Comparison of ENCODE assay signal across 16 cellular contexts in the genomic region with DNA sequence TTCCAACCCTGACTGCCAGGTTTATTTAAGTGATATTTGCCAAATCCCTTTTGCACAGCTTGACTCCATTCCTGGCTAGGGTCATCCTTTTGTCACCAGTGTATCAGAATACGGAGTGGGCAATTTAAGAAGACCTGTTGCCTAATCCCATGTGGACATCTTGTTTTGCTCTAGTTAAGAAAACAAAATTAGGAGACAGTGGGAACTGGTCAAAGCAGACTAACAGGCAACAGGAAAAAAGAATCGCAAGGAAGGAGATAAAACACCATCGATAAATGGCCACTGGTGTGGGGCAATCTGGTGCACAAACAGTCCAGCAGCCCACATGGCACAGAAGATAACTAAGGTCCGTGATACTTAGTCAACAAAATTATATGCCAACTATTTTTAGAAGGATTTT. TPM values are rescaled to one million over a fixed set of nuclear protein-coding genes. Genes with fewer than 3 reads are reported as not detected.
DNase-seq lines count a peak whose midpoint lies in the region; ATAC-seq and TF ChIP-seq lines count a peak whose summit lies in the region.
"Had no signal": no experiment of that assay in that cellular context is flagged by ENCODE, and none has a peak within 500 bp of the region (broad histone marks: within the 10 kb centered on the region; RNA-seq: fewer than 3 reads in every experiment).

No MANE protein-coding gene starts in this region.

- H4K20me1 ChIP-seq in neural progenitor cell (ENCODE audit: low read depth), result peaks cover 17% of the 10 kb centered on the region

- TF ChIP-seq CTCF in BE2C (IDR thresholded peaks at IDR 0.05; ENCODE audit: low read depth, low read length) (no peak), endodermal cell (conservative IDR thresholded peaks at IDR 0.05) (no peak), neural progenitor cell (IDR thresholded peaks at IDR 0.05) (no peak)

- H3K27ac ChIP-seq in endodermal cell (ENCODE audit: low read depth, low read length) (no peak overlapping the region), neural progenitor cell (no peak overlapping the region)

- H3K9me3 Mint-ChIP-seq in endodermal cell (no peaks in the 10 kb centered on the region), neural progenitor cell (no peaks in the 10 kb centered on the region)
- H3K9me3 Mint-ChIP-seq: CD4-positive, alpha-beta memory T cell; GM23338 had no signal

- H3K4me1 Mint-ChIP-seq in endodermal cell (peaks cover 43% of the 10 kb centered on the region), neural progenitor cell (peaks cover 5% of the 10 kb centered on the region)

- ATAC-seq in HG03097 (IDR thresholded peaks at IDR 0.05; ENCODE audit: low FRiP score, unreplicated experiment) (no peak), GM18873 (IDR thresholded peaks at IDR 0.05; ENCODE audit: low FRiP score, unreplicated experiment) (no peak), HG03175 (IDR thresholded peaks at IDR 0.05; ENCODE audit: unreplicated experiment) (no peak)
- ATAC-seq: GM23338 had no signal

- H3K4me2 ChIP-seq in neural progenitor cell, result no peak overlapping the region
- H3K4me2 ChIP-seq: GM23338 had no signal

- H3K27me3 Mint-ChIP-seq in endodermal cell (ENCODE audit: insufficient read depth) (no peaks in the 10 kb centered on the region), neural progenitor cell (ENCODE audit: insufficient read depth, low read depth) (no peaks in the 10 kb centered on the region)
- H3K27me3 Mint-ChIP-seq: B cell; CD4-positive, alpha-beta memory T cell had no signal

- no peak overlapping the region for H3K4me3 Mint-ChIP-seq in endodermal cell
- H3K4me3 Mint-ChIP-seq in neural progenitor cell, result no peak overlapping the region
- H3K4me3 Mint-ChIP-seq: B cell, GM23338 had no signal

- H3K27me3 ChIP-seq in BE2C (no peaks in the 10 kb centered on the region), endodermal cell (ENCODE audit: control insufficient read depth, insufficient read depth, low read length, poor library complexity, severe bottlenecking) (no peaks in the 10 kb centered on the region), neural progenitor cell (no peaks in the 10 kb centered on the region)
- H3K27me3 ChIP-seq: MG63 had no signal

- H3K27ac Mint-ChIP-seq in endodermal cell (peak overlapping the region; percentile 62), neural progenitor cell (no peak overlapping the region)
- H3K27ac Mint-ChIP-seq: B cell had no signal

- H3F3A ChIP-seq in neural progenitor cell (ENCODE audit: low read depth), result peaks cover 6% of the 10 kb centered on the region

- H2AFZ ChIP-seq in neural progenitor cell (replicated peaks), result no peak overlapping the region
- H2AFZ ChIP-seq: GM23338 had no signal

- H3K4me1 ChIP-seq in BE2C, result peaks cover 13% of the 10 kb centered on the region
- peaks cover 11% of the 10 kb centered on the region for H3K4me1 ChIP-seq in endodermal cell (ENCODE audit: control insufficient read depth, insufficient read depth, low read length)
- H3K4me1 ChIP-seq in neural progenitor cell, result peaks cover 28% of the 10 kb centered on the region

- H3K36me3 Mint-ChIP-seq in endodermal cell (ENCODE audit: low read depth) (peaks cover 14% of the 10 kb centered on the region), neural progenitor cell (no peaks in the 10 kb centered on the region)

- H3K4me3 ChIP-seq in BE2C (ENCODE audit: low read depth, low read length) (0 out of 2 replicates have a peak overlapping the region, but pooled peaks have one; percentile 3), endodermal cell (ENCODE audit: low read length) (no peak overlapping the region), neural progenitor cell (no peak overlapping the region)
- H3K4me3 ChIP-seq: GM23338, MG63 had no signal

- no peaks in the 10 kb centered on the region for H3K9me3 ChIP-seq in BE2C
- H3K9me3 ChIP-seq in endodermal cell (ENCODE audit: control insufficient read depth, low read length), result no peaks in the 10 kb centered on the region
- H3K9me3 ChIP-seq in neural progenitor cell (ENCODE audit: low read depth), result no peaks in the 10 kb centered on the region
- H3K9me3 ChIP-seq: MG63 had no signal

- H3K36me3 ChIP-seq in BE2C (no peaks in the 10 kb centered on the region), endodermal cell (ENCODE audit: control insufficient read depth, insufficient read depth, low read length) (no peaks in the 10 kb centered on the region), neural progenitor cell (no peaks in the 10 kb centered on the region)
- H3K36me3 ChIP-seq: MG63 had no signal

- peaks cover 8% of the 10 kb centered on the region for H3K79me2 ChIP-seq in neural progenitor cell (ENCODE audit: low read depth)

- no peak overlapping the region for H3K9ac ChIP-seq in endodermal cell (ENCODE audit: extremely low read depth, low read length, poor library complexity, severe bottlenecking)
- no peak overlapping the region for H3K9ac ChIP-seq in neural progenitor cell

- WGBS in endodermal cell (ENCODE audit: insufficient coverage in 1 of 2, insufficient read length in 1 of 2), 2 experiments, result 81 to 93% methylated on average over 4 of the region's 4 CpGs

- DNase-seq in BE2C, result no peak
- DNase-seq in NCI-H69 (lab: John Stamatoyannopoulos, UW), result peak; percentile 36
- no peak for DNase-seq in endodermal cell
- peak; percentile 7 for DNase-seq in neural progenitor cell (ENCODE audit: low spot score)
- DNase-seq: CD4-positive, alpha-beta memory T cell; DMS79 treated with DMSO at 0.1 percent for 48 hours; GDM1; MG63; NCI-H1105; NCI-H2029; NCI-H510A treated with DMSO at 0.1 percent for 48 hours had no signal

RNA-seq across cellular contexts. Expression of a gene that starts 21.4 kb away (rescaled TPM):
- polyA plus RNA-seq in BE2C (2012; ENCODE audit: insufficient read depth, insufficient read length, low read depth), result 10.9 TPM
- total RNA-seq in endodermal cell (10 to 100 TPM; 22.9 to 24.5 TPM), neural progenitor cell (ENCODE audit: low replicate concordance) (10.5 and 13.6 TPM in 2 replicates)
- 12.5 TPM for polyA plus RNA-seq in endodermal cell (2013, experiment 1 of 2)
- polyA plus RNA-seq in endodermal cell (2013, experiment 2 of 2), result 11.5 TPM

Comparison
In these comparisons a context has a peak if more than half of its experiments do, and no peak if none do; other contexts are left out.
1. DNase-seq: peak in NCI-H69 (single experiment) and neural progenitor cell (single experiment); none in BE2C (single experiment) and endodermal cell (single experiment).